ENCODE assay signal across 8 cellular contexts in the genomic region with DNA sequence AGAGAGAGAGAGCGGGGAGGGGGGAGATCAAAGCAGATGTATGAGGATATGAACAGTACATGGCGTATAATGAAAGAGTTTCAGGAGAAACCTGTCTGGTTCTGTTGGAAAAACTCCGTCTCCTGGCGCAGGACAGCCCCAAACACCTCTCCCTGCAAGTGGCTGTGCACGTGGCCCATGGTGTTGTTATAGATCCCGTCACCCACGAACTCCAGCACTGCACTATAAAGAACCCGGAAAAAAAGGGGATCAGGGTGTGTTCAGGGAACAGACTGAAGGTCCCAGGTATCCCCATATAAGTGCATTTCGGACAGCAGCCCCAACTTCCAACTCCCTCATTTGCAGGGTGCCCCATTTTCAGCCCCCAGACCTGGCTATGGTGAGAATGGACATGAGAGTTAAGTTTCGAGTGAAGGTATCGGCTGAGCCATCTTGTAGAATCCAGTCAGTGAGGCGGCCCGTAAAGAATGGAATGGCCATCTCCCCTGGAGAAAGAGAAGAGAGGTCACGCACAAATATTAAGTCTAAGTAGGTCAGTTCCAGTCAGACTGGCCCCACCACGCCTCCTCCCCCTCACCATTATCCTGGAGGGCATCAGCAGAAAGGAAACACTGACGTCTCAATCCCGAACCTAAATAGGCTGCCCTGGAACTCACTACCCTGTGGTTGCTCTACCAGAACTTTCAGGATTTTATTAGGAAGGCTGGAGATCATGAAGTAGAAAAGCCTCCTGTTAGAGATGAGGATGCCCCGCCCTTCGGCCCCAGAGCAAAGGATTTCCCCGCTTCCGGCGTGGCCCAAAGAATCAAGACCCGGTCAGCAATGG.
DNase-seq lines count a peak whose midpoint lies in the region; ATAC-seq and TF ChIP-seq lines count a peak whose summit lies in the region.

No MANE protein-coding gene starts in this region.

- H3K36me3 ChIP-seq in SU-DHL-6 (ENCODE audit: low read length): no peaks in the 10 kb centered on the region

- H3K9ac ChIP-seq in SU-DHL-6 (ENCODE audit: low read length): peak overlapping the region; percentile 66; the same call in 1 of the 2 replicates

- H2AFZ ChIP-seq in SU-DHL-6 (ENCODE audit: low read depth, low read length, severe bottlenecking): no peak overlapping the region

- H3K9me2 ChIP-seq in SU-DHL-6 (replicated peaks; ENCODE audit: insufficient read depth, low read length): no peaks in the 10 kb centered on the region

- H3K27me3 Mint-ChIP-seq in nephron (ENCODE audit: low read depth): peaks cover 95% of the 10 kb centered on the region

- H3K4me3 Mint-ChIP-seq in nephron: peak overlapping the region; percentile 66 to 76 (median 70)

- TF ChIP-seq CTCF in GM12875 (IDR thresholded peaks at IDR 0.05; ENCODE audit: borderline replicate concordance, insufficient read depth, low read depth, low read length) (no peak), SU-DHL-6 (IDR thresholded peaks at IDR 0.05; ENCODE audit: insufficient read depth, low read length, poor library complexity, severe bottlenecking) (no peak), nephron (IDR thresholded peaks at IDR 0.05; ENCODE audit: unreplicated experiment in 3 of 3) (no peak)

- H3K9me3 Mint-ChIP-seq in nephron: no peaks in the 10 kb centered on the region

- H3K9me3 ChIP-seq in SU-DHL-6 (ENCODE audit: insufficient read depth, low read length): no peaks in the 10 kb centered on the region

- no peaks in the 10 kb centered on the region for H3K27me3 ChIP-seq in SU-DHL-6 (ENCODE audit: low read length)

- H3K4me3 ChIP-seq in GM12875 (ENCODE audit: low read depth, low read length) (peak overlapping the region; percentile 86), SU-DHL-6 (ENCODE audit: insufficient read depth, low read length, poor library complexity, severe bottlenecking) (no peak overlapping the region)

- no peak for ATAC-seq in HG02798 (IDR thresholded peaks at IDR 0.05; ENCODE audit: poor library complexity, unreplicated experiment)
- ATAC-seq in HG02973 (IDR thresholded peaks at IDR 0.05; ENCODE audit: unreplicated experiment): no peak

- H3F3A ChIP-seq in SU-DHL-6 (ENCODE audit: insufficient read depth): peaks cover 5% of the 10 kb centered on the region; the same call in 1 of the 2 replicates

- no peaks in the 10 kb centered on the region for H4K20me1 ChIP-seq in SU-DHL-6 (ENCODE audit: low read depth, low read length)

- no peak overlapping the region for H3K27ac Mint-ChIP-seq in nephron

- peak overlapping the region; percentile 80 for H3K4me2 ChIP-seq in SU-DHL-6 (ENCODE audit: low read depth, low read length, poor library complexity, severe bottlenecking)

- peaks cover 15% of the 10 kb centered on the region for H3K4me1 Mint-ChIP-seq in nephron

- H3K36me3 Mint-ChIP-seq in nephron (ENCODE audit: low read depth): no peaks in the 10 kb centered on the region

- no peaks in the 10 kb centered on the region for H3K79me2 ChIP-seq in SU-DHL-6 (ENCODE audit: insufficient read depth, low read length)

- no peak overlapping the region for H3K27ac ChIP-seq in SU-DHL-6 (ENCODE audit: low read depth, low read length)

- DNase-seq in epidermal melanocyte (ENCODE audit: insufficient read length, low spot score) (peak; percentile 22), NCI-H1105 treated with DMSO at 0.1 percent for 48 hours (lab: John Stamatoyannopoulos, UW) (no peak), activated gamma-delta T cell (lab: John Stamatoyannopoulos, UW) (no peak)
